8 cellular contexts compared by ENCODE assay signal in the genomic region with DNA sequence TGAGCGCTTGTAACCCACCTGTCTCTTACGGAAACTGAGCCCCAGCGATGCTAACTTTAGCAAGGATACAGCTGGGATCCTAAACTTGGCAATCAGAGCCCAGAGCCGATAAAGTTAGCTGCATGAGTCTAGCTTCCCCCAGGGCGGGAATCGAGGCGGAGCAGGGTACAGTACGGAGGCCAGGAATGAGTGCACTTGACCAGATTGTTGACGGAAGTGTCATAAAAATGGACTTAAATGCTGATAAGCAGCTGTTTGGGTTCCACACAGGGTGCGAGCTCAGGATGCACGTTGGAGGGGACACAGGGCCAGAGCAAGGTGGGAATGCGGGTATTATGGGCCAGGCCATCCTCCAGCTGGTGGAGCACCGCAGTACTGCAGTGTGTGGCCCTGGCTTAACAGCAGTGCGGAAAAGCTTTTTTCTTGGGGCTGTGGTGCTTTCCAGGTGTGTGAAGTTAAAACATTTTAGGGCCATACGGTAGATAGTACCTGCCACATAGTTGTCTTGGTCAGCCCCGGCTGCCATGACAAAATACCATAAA. TPM values are rescaled to one million over a fixed set of nuclear protein-coding genes. Genes with fewer than 3 reads are reported as not detected.
A peak's percentile ranks its signal among the peaks of the same experiment; 100 is the strongest.
DNase-seq lines count a peak whose midpoint lies in the region; ATAC-seq, FAIRE-seq and TF ChIP-seq lines count a peak whose summit lies in the region.
"Not testable (repeated sequence)": the region's sequence is repeated elsewhere in the genome, so short reads cannot be mapped to it uniquely, and the experiment has no call there.

No MANE protein-coding gene starts in this region.

- not testable (repeated sequence) for H3K9me3 ChIP-seq in CD4-positive, alpha-beta T cell (ENCODE audit: control insufficient read depth, low read length); duodenal mucosa (ENCODE audit: control insufficient read depth in 1 of 2, low read length in 2 of 2); left lung; small intestine (ENCODE audit: control insufficient read depth, low read depth)

- 0 to 4% (median 1%) methylated on average over 13 to 16 of the region's 16 CpGs for WGBS in small intestine, 3 donors

- H3K9me3 Mint-ChIP-seq in CD4-positive, alpha-beta T cell, result not testable (repeated sequence)

- not testable (repeated sequence) for H3K4me1 ChIP-seq in duodenal mucosa (ENCODE audit: control insufficient read depth in 1 of 2, insufficient read depth in 2 of 2, low read length in 2 of 2); left lung; small intestine (ENCODE audit: control insufficient read depth in 2 of 2, insufficient read depth in 1 of 2, low read depth in 1 of 2, low read length in 1 of 2)

- H3K36me3 ChIP-seq in duodenal mucosa (ENCODE audit: control insufficient read depth in 1 of 2, insufficient read depth in 2 of 2, low read length in 2 of 2); left lung; small intestine (ENCODE audit: control insufficient read depth in 2 of 2, insufficient read depth in 2 of 2, low read length in 2 of 2): not testable (repeated sequence)

- H3K27me3 Mint-ChIP-seq in CD4-positive, alpha-beta T cell, result not testable (repeated sequence)

- POLR2A ChIA-PET in CD4-positive, alpha-beta T cell (lab: Charles Lee), result interaction anchor here (1.7 kb wide), 1 partner anchor 1681 kb away, joined by 6 read pairs; the partner anchor contains the start of gene YARS2

- peak in 3 of 10 experiments; percentile 5 to 8 (median 5) for DNase-seq in CD4-positive, alpha-beta T cell
- DNase-seq in NCI-H2171 treated with DMSO at 0.1 percent for 48 hours (lab: John Stamatoyannopoulos, UW) (peak; percentile 38), small intestine (peak; percentile 70)
- DNase-seq in activated CD4-positive, alpha-beta T cell treated with anti-CD3 and anti-CD28 coated beads for 4 hours, result peak; percentile 6 to 11
- DNase-seq in left lung, result not testable (repeated sequence)

- CTCF ChIA-PET in CD4-positive, alpha-beta T cell (lab: Charles Lee), result not testable (repeated sequence)

- peak overlapping the region; percentile 92 for H3K27ac Mint-ChIP-seq in CD4-positive, alpha-beta T cell

- H3K27me3 ChIP-seq in CD4-positive, alpha-beta T cell (ENCODE audit: control insufficient read depth, insufficient read depth, low read length); duodenal mucosa (ENCODE audit: control insufficient read depth in 1 of 2, insufficient read depth in 2 of 2, low read length in 2 of 2); left lung; small intestine (ENCODE audit: control insufficient read depth in 2 of 2, insufficient read depth in 2 of 2, low read length in 2 of 2): not testable (repeated sequence)

- H3K36me3 Mint-ChIP-seq in CD4-positive, alpha-beta T cell (ENCODE audit: low read depth), result peaks cover 12% of the 10 kb centered on the region

- peak overlapping the region; percentile 68 to 94 for H3K4me3 ChIP-seq in duodenal mucosa (ENCODE audit: low read depth in 1 of 2, low read length in 2 of 2)
- H3K4me3 ChIP-seq in left lung, result peak overlapping the region; percentile 63 to 65
- H3K4me3 ChIP-seq in small intestine (ENCODE audit: low read depth in 1 of 2, low read length in 2 of 2), result peak overlapping the region; percentile 48 to 49

- peak; percentile 56 for ATAC-seq in CD4-positive, alpha-beta T cell (ENCODE audit: poor library complexity)
- ATAC-seq in GM19455 (IDR thresholded peaks at IDR 0.05; ENCODE audit: unreplicated experiment) (peak; percentile 43), HG03066 (IDR thresholded peaks at IDR 0.05; ENCODE audit: low read depth, unreplicated experiment) (peak; percentile 43), left lung (peak; percentile 52)

- H3K4me1 Mint-ChIP-seq in CD4-positive, alpha-beta T cell (ENCODE audit: low read depth), result peaks cover 44% of the 10 kb centered on the region

- H3K9ac ChIP-seq in duodenal mucosa (ENCODE audit: low read depth in 1 of 2, low read length in 2 of 2), result peak overlapping the region; percentile 54 to 76

- peak overlapping the region; percentile 56 for H3K27ac ChIP-seq in CD4-positive, alpha-beta T cell (ENCODE audit: low read depth, low read length)
- H3K27ac ChIP-seq in duodenal mucosa (ENCODE audit: low read depth, low read length), result peak overlapping the region; percentile 65
- H3K27ac ChIP-seq in left lung, result peak overlapping the region; percentile 83 to 89
- peak overlapping the region; percentile 80 to 90 for H3K27ac ChIP-seq in small intestine (ENCODE audit: low read depth in 1 of 2, low read length in 1 of 2)

- not testable (repeated sequence) for FAIRE-seq in small intestine (lab: Jason Lieb, UNC)

- peak overlapping the region; percentile 93 for H3K4me3 Mint-ChIP-seq in CD4-positive, alpha-beta T cell

- TF ChIP-seq CTCF in CD4-positive, alpha-beta T cell (IDR thresholded peaks at IDR 0.05), result not testable (repeated sequence)
- TF ChIP-seq CTCF in left lung (IDR thresholded peaks at IDR 0.05), result peak in 1 of 2 donors; percentile 26

- intact Hi-C loops in CD4-positive, alpha-beta T cell (cut with DNase I, micrococcal nuclease), result loop anchor here in 1 of 2 experiments (10.0 kb wide), 2 partner anchors 250 to 1600 kb away; partner anchors contain the start of genes DNM1L and SINHCAF
- intact Hi-C loops in left lung (cut with DNase I), result not testable (repeated sequence)

RNA-seq across cellular contexts. Expression of gene DDX11, which starts 0.7 kb away (rescaled TPM):
- 10 to 100 TPM; 61.9 to 63.8 TPM for total RNA-seq in CD4-positive, alpha-beta T cell
- total RNA-seq in left lung, result 10 to 100 TPM; 42.0 to 44.1 TPM
- polyA plus RNA-seq in small intestine, result 10 to 100 TPM in 2 of 3 donors, 1 to 10 TPM in 1; 7.3 to 19.0 (median 15.9) TPM
